In genomic region chr1:163820190-163820589, GRCh38 we compare ENCODE assay signal across 17 cellular contexts.
DNase-seq lines count a peak whose midpoint lies in the region; FAIRE-seq and TF ChIP-seq lines count a peak whose summit lies in the region.
"Had no signal": no experiment of that assay in that cellular context is flagged by ENCODE, and none has a peak within 500 bp of the region (broad histone marks: within the 10 kb centered on the region; RNA-seq: fewer than 3 reads in every experiment).

No MANE protein-coding gene starts in this region.

- no peaks in the 10 kb centered on the region for H3K4me1 ChIP-seq in thyroid gland
- no peaks in the 10 kb centered on the region for H3K4me1 ChIP-seq in osteoblast (ENCODE audit: insufficient read depth, low read length)

- no peaks in the 10 kb centered on the region for H3K79me2 ChIP-seq in osteoblast (ENCODE audit: insufficient read depth, low read length)

- H2AFZ ChIP-seq in osteoblast (ENCODE audit: low read length) = no peak overlapping the region

- H3K36me3 ChIP-seq in thyroid gland (no peaks in the 10 kb centered on the region), osteoblast (ENCODE audit: insufficient read depth, low read length) (no peaks in the 10 kb centered on the region)
- H3K36me3 ChIP-seq: MG63 had no signal

- H3K4me1 Mint-ChIP-seq in brain = peaks cover 22% of the 10 kb centered on the region
- no peaks in the 10 kb centered on the region for H3K4me1 Mint-ChIP-seq in activated naive CD4-positive, alpha-beta T cell treated with anti-CD3 and anti-CD28 coated beads for 36 hours (ENCODE audit: low read depth)
- H3K4me1 Mint-ChIP-seq: CD14-positive monocyte had no signal

- TF ChIP-seq CTCF in D721Med (IDR thresholded peaks at IDR 0.05; ENCODE audit: insufficient read depth, missing control alignments) = no peak
- no peak for TF ChIP-seq CTCF in brain (conservative IDR thresholded peaks at IDR 0.05)
- TF ChIP-seq CTCF in thyroid gland (IDR thresholded peaks at IDR 0.05) = no peak
- TF ChIP-seq CTCF in osteoblast (IDR thresholded peaks at IDR 0.05; ENCODE audit: extremely low read depth, low read depth, low read length) = no peak

- TF ChIP-seq POLR2A in thyroid gland (IDR thresholded peaks at IDR 0.05) = no peak

- no peak for DNase-seq in D721Med (ENCODE audit: insufficient read length, low spot score)
- peak; percentile 13 for DNase-seq in NCI-H1092 (lab: John Stamatoyannopoulos, UW)
- DNase-seq in NCI-H82 (lab: John Stamatoyannopoulos, UW) = peak; percentile 60
- DNase-seq in activated naive CD4-positive, alpha-beta T cell treated with anti-CD3 and anti-CD28 coated beads for 36 hours = no peak
- no peak for DNase-seq in thyroid gland
- DNase-seq in osteoblast (ENCODE audit: insufficient read length, low spot score, missing footprints) = no peak
- DNase-seq: ACHN, HFFc6, MG63, NCI-H1930, NCI-H2171 treated with DMSO at 0.1 percent for 48 hours, NCI-H510A, RPMI8226, SIG-M5 had no signal

- no peak overlapping the region for H3K4me3 Mint-ChIP-seq in brain
- no peak overlapping the region for H3K4me3 Mint-ChIP-seq in activated naive CD4-positive, alpha-beta T cell treated with anti-CD3 and anti-CD28 coated beads for 36 hours
- H3K4me3 Mint-ChIP-seq: CD14-positive monocyte; HFFc6; T-helper 1 cell treated with Interleukin-12 subunit alpha and Interleukin-12 subunit beta and Interleukin-4 antibody, amounts not matched to agents 30 μg/mL and 1 μg/mL, for 36 hours had no signal

- H3K27ac ChIP-seq in thyroid gland (no peak overlapping the region), osteoblast (ENCODE audit: low read depth, low read length) (no peak overlapping the region)

- H3K27ac Mint-ChIP-seq in brain = peak overlapping the region in 3 of 5 experiments; percentile 14 to 70 (median 15)
- H3K27ac Mint-ChIP-seq in activated naive CD4-positive, alpha-beta T cell treated with anti-CD3 and anti-CD28 coated beads for 36 hours = no peak overlapping the region
- H3K27ac Mint-ChIP-seq: CD14-positive monocyte; T-helper 1 cell treated with Interleukin-12 subunit alpha and Interleukin-12 subunit beta and Interleukin-4 antibody, amounts not matched to agents 30 μg/mL and 1 μg/mL, for 36 hours had no signal

- no peaks in the 10 kb centered on the region for H4K20me1 ChIP-seq in osteoblast (ENCODE audit: insufficient read depth, low read length)

- 85 to 95% methylated on average over 1 of the region's 1 CpG for WGBS in thyroid gland, 2 donors

- FAIRE-seq in D721Med (lab: Jason Lieb, UNC) = peak; percentile 88

- CTCF ChIA-PET in activated naive CD4-positive, alpha-beta T cell treated with anti-CD3 and anti-CD28 coated beads for 36 hours (lab: Charles Lee) = no interaction called here

- intact Hi-C loops in activated naive CD4-positive, alpha-beta T cell treated with anti-CD3 and anti-CD28 coated beads for 36 hours (cut with micrococcal nuclease) = no loop called here
- intact Hi-C loops in thyroid gland (cut with DNase I) = no loop called here

- no peaks in the 10 kb centered on the region for H3K36me3 Mint-ChIP-seq in brain
- H3K36me3 Mint-ChIP-seq in activated naive CD4-positive, alpha-beta T cell treated with anti-CD3 and anti-CD28 coated beads for 36 hours (ENCODE audit: low read depth) = no peaks in the 10 kb centered on the region
- H3K36me3 Mint-ChIP-seq: CD14-positive monocyte had no signal

- H3K27me3 Mint-ChIP-seq in brain = peaks cover 3% of the 10 kb centered on the region
- H3K27me3 Mint-ChIP-seq in activated naive CD4-positive, alpha-beta T cell treated with anti-CD3 and anti-CD28 coated beads for 36 hours (ENCODE audit: low read depth) = no peaks in the 10 kb centered on the region

- no peak overlapping the region for H3K4me2 ChIP-seq in osteoblast (ENCODE audit: insufficient read depth, low read length)

- peaks cover 0 to 8% (median 4%) of the 10 kb centered on the region in 5 experiments for H3K9me3 Mint-ChIP-seq in brain
- H3K9me3 Mint-ChIP-seq in activated naive CD4-positive, alpha-beta T cell treated with anti-CD3 and anti-CD28 coated beads for 36 hours = peaks cover 7% of the 10 kb centered on the region
- H3K9me3 Mint-ChIP-seq: HFFc6 had no signal

- H3K4me3 ChIP-seq in thyroid gland (replicated peaks in 1 of 3) (no peak overlapping the region), osteoblast (ENCODE audit: insufficient read depth, low read length) (no peak overlapping the region)
- H3K4me3 ChIP-seq: MG63 had no signal

- H3K9me3 ChIP-seq in thyroid gland (no peaks in the 10 kb centered on the region), osteoblast (ENCODE audit: low read depth, low read length) (no peaks in the 10 kb centered on the region)
- H3K9me3 ChIP-seq: MG63 had no signal

- H3K27me3 ChIP-seq in thyroid gland (no peaks in the 10 kb centered on the region), osteoblast (ENCODE audit: insufficient read depth, low read length) (no peaks in the 10 kb centered on the region)
- H3K27me3 ChIP-seq: MG63 had no signal

Comparison
In these comparisons a context has a peak if more than half of its experiments do, and no peak if none do; other contexts are left out.
1. DNase-seq: peak in NCI-H1092 (single experiment) and NCI-H82 (single experiment); none in D721Med (single experiment), activated naive CD4-positive, alpha-beta T cell treated with anti-CD3 and anti-CD28 coated beads for 36 hours (single experiment), thyroid gland (0 of 2) and osteoblast (single experiment).